Comparison of ENCODE assay signal across 19 cellular contexts in the genomic region with DNA sequence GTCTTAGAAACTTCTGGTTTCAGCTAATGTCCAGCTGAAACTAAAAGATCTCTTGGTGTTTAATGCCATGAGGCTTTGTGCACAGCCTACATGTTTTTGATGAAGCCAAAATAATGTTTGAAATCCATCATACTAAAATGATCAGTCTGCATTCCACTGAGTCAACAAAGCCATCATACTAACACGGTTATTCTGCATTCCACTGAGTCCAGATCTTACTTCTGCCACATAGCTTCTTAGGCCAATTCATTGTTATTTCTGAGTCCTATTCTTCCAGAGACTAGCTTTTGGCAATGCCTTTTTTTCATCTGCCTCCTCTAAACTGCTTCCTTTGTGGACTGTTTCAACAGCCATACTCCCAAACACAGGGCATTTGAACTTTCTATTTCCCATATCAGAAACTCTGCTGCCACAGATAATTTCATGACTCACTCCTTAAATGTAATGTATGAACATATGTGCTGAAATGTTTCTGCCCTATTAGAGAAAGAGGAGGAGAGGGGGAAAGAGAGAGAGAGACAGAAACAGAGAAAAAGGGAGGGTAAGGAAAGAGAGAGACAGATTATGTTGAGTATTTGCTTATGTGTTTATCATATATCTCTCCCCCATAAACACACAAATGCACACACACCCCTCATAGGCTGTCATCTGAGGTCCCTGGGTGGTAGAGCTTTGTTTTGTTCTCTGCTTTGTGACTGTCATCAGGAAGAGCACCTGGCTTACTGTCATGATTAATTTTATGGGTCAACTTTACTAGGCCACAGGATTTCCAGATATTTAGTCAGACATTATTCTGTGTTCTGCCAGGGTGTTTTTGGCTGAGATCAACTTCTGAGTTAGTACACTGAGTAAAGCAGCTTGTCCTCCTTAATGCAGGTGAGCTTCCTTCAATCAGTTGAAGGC.
DNase-seq lines count a peak whose midpoint lies in the region; ATAC-seq and TF ChIP-seq lines count a peak whose summit lies in the region.
"Had no signal": no experiment of that assay in that cellular context is flagged by ENCODE, and none has a peak within 500 bp of the region (broad histone marks: within the 10 kb centered on the region; RNA-seq: fewer than 3 reads in every experiment).

No MANE protein-coding gene starts in this region.

- peaks cover 0 to 3% (median 0%) of the 10 kb centered on the region in 7 donors for H3K9me3 Mint-ChIP-seq in CD14-positive monocyte

- H3K27ac Mint-ChIP-seq in CD14-positive monocyte = no peak overlapping the region
- H3K27ac Mint-ChIP-seq: activated naive CD4-positive, alpha-beta T cell treated with anti-CD3 and anti-CD28 coated beads, Interleukin-2, amount 50 U/mL, for 72 hours had no signal

- TF ChIP-seq CTCF in cardiac muscle cell (IDR thresholded peaks at IDR 0.05; ENCODE audit: low read depth, low read length) (no peak), brain microvascular endothelial cell (IDR thresholded peaks at IDR 0.05; ENCODE audit: low read depth, low read length, missing control alignments) (no peak), CD14-positive monocyte (IDR thresholded peaks at IDR 0.05) (no peak), spleen (IDR thresholded peaks at IDR 0.05 in 8 of 11, conservative IDR thresholded peaks at IDR 0.05 in 3 of 11) (no peak)

- H3K4me1 Mint-ChIP-seq in CD14-positive monocyte = no peaks in the 10 kb centered on the region

- H3K4me3 Mint-ChIP-seq in CD14-positive monocyte = no peak overlapping the region

- no peak for ATAC-seq in left ventricle myocardium superior
- ATAC-seq: activated naive CD4-positive, alpha-beta T cell treated with anti-CD3 and anti-CD28 coated beads, Interleukin-2, amount 50 U/mL, for 72 hours; left colon; Right ventricle myocardium inferior had no signal

- no peak for TF ChIP-seq POLR2A in spleen (IDR thresholded peaks at IDR 0.05)

- H3K4me1 ChIP-seq in cardiac muscle cell (ENCODE audit: low read depth) (peaks cover 8% of the 10 kb centered on the region), spleen (no peaks in the 10 kb centered on the region)
- H3K4me1 ChIP-seq: testis had no signal

- in situ Hi-C loops in brain microvascular endothelial cell (cut with HindIII; ENCODE audit: low pct_ligation_motif_present, low sequenced_read_pairs) = no loop called here

- intact Hi-C loops in left ventricle myocardium superior (cut with micrococcal nuclease) (no loop called here), CD14-positive monocyte (cut with micrococcal nuclease) (no loop called here), spleen (cut with DNase I; ENCODE audit: low total_unique reads) (no loop called here)

- 63 to 85% (median 73%) methylated on average over 1 of the region's 1 CpG for WGBS in spleen, 5 donors

- H3K36me3 Mint-ChIP-seq in CD14-positive monocyte = no peaks in the 10 kb centered on the region
- H3K36me3 Mint-ChIP-seq: activated naive CD4-positive, alpha-beta T cell treated with anti-CD3 and anti-CD28 coated beads, Interleukin-2, amount 50 U/mL, for 72 hours had no signal

- H3K9me3 ChIP-seq in cardiac muscle cell (ENCODE audit: low read depth) (no peaks in the 10 kb centered on the region), spleen (no peaks in the 10 kb centered on the region)
- H3K9me3 ChIP-seq: MG63, testis had no signal

- H3K36me3 ChIP-seq in cardiac muscle cell = no peaks in the 10 kb centered on the region
- no peaks in the 10 kb centered on the region for H3K36me3 ChIP-seq in brain microvascular endothelial cell (replicated peaks)
- H3K36me3 ChIP-seq in spleen = no peaks in the 10 kb centered on the region
- H3K36me3 ChIP-seq: MG63 had no signal

- H3K4me3 ChIP-seq in cardiac muscle cell (no peak overlapping the region), brain microvascular endothelial cell (ENCODE audit: low read depth, low read length) (no peak overlapping the region), spleen (no peak overlapping the region)
- H3K4me3 ChIP-seq: MG63, testis had no signal

- H3K27ac ChIP-seq in cardiac muscle cell = peak overlapping the region; percentile 25
- H3K27ac ChIP-seq in brain microvascular endothelial cell = peak overlapping the region; percentile 21
- no peak overlapping the region for H3K27ac ChIP-seq in spleen
- H3K27ac ChIP-seq: testis had no signal

- H3K27me3 ChIP-seq in cardiac muscle cell = no peaks in the 10 kb centered on the region
- H3K27me3 ChIP-seq in brain microvascular endothelial cell (replicated peaks) = no peaks in the 10 kb centered on the region
- H3K27me3 ChIP-seq in spleen (replicated peaks in 1 of 7) = no peaks in the 10 kb centered on the region
- H3K27me3 ChIP-seq: MG63, testis had no signal

- peak in 1 of 2 donors; percentile 81 for DNase-seq in cardiac muscle cell (ENCODE audit: low read depth in 1 of 2, low spot score in 1 of 2)
- DNase-seq in left ventricle myocardium superior = no peak
- peak; percentile 36 for DNase-seq in brain microvascular endothelial cell
- peak; percentile 35 for DNase-seq in iris pigment epithelial cell (ENCODE audit: low read depth)
- DNase-seq in NCI-H187 (lab: John Stamatoyannopoulos, UW) = no peak
- no peak for DNase-seq in activated CD4-positive, alpha-beta T cell treated with anti-CD3 and anti-CD28 coated beads, Interleukin-2, amount 50 U/mL, for 48 hours
- no peak for DNase-seq in CD14-positive monocyte (ENCODE audit: low spot score)
- no peak for DNase-seq in spleen
- DNase-seq: activated CD4-positive, alpha-beta T cell treated with anti-CD3 and anti-CD28 coated beads for 4 hours; Calu3; hippocampal formation; left colon; MG63; NCI-H2107; NCI-H748 treated with DMSO at 0.1 percent for 48 hours; stimulated activated CD4-positive, alpha-beta T cell treated with anti-CD3 and anti-CD28 coated beads, Interleukin-2, amount 100 ng/mL, for 24 hours; testis had no signal

- H3K27me3 Mint-ChIP-seq in CD14-positive monocyte (ENCODE audit: low read depth in 3 of 3) = no peaks in the 10 kb centered on the region

Comparison
In these comparisons a context has a peak if more than half of its experiments do, and no peak if none do; other contexts are left out.
1. DNase-seq: peak in brain microvascular endothelial cell (single experiment) and iris pigment epithelial cell (single experiment); none in left ventricle myocardium superior (single experiment), NCI-H187 (0 of 2), activated CD4-positive, alpha-beta T cell treated with anti-CD3 and anti-CD28 coated beads, Interleukin-2, amount 50 U/mL, for 48 hours (0 of 2), CD14-positive monocyte (single experiment) and spleen (single experiment).
2. H3K27ac ChIP-seq: peak in cardiac muscle cell (single experiment) and brain microvascular endothelial cell (single experiment); none in spleen (0 of 8).